Comparison of ENCODE assay signal across 10 cellular contexts in genomic region chr1:103527331-103527730, GRCh38. TPM values are rescaled to one million over a fixed set of nuclear protein-coding genes. Genes with fewer than 3 reads are reported as not detected.
DNase-seq lines count a peak whose midpoint lies in the region; ATAC-seq and TF ChIP-seq lines count a peak whose summit lies in the region.
"Had no signal": no experiment of that assay in that cellular context is flagged by ENCODE, and none has a peak within 500 bp of the region (broad histone marks: within the 10 kb centered on the region; RNA-seq: fewer than 3 reads in every experiment).

No MANE protein-coding gene starts in this region.

- DNase-seq in NB4 (ENCODE audit: low read depth) (no peak), endothelial cell (ENCODE audit: low spot score) (no peak), NCI-H2196 treated with DMSO at 0.1 percent for 48 hours (lab: John Stamatoyannopoulos, UW; ENCODE audit: unreplicated experiment) (no peak), HEK293T (ENCODE audit: extremely low spot score) (no peak), GDM1 (lab: John Stamatoyannopoulos, UW) (no peak)
- DNase-seq: adrenal gland, left colon had no signal

- H3K4me3 ChIP-seq in NB4 (ENCODE audit: low read depth, low read length) = peak overlapping the region; percentile 81
- peak overlapping the region; percentile 83 for H3K4me3 ChIP-seq in rectal smooth muscle tissue (ENCODE audit: low read length)

- POLR2A ChIA-PET in HEK293T (lab: Yijun Ruan, JAX) = no interaction called here

- CTCF ChIA-PET in HEK293T (lab: Yijun Ruan, JAX) = no interaction called here

- peaks cover 12% of the 10 kb centered on the region for H3K4me1 ChIP-seq in rectal smooth muscle tissue (ENCODE audit: control insufficient read depth, insufficient read depth, low read length)

- H3K27ac Mint-ChIP-seq in endothelial cell (ENCODE audit: unreplicated experiment) = no peak overlapping the region

- H3K27ac ChIP-seq in rectal smooth muscle tissue (ENCODE audit: low read depth, low read length) = no peak overlapping the region

- no peaks in the 10 kb centered on the region for H3K27me3 ChIP-seq in rectal smooth muscle tissue (ENCODE audit: control insufficient read depth, insufficient read depth, low read length)
- H3K27me3 ChIP-seq: adrenal gland had no signal

- peaks cover 5% of the 10 kb centered on the region for H3K36me3 Mint-ChIP-seq in endothelial cell (ENCODE audit: low read depth, unreplicated experiment)

- no peaks in the 10 kb centered on the region for H3K36me3 ChIP-seq in rectal smooth muscle tissue (ENCODE audit: control insufficient read depth, insufficient read depth, low read length)
- H3K36me3 ChIP-seq: adrenal gland had no signal

- H3K4me3 Mint-ChIP-seq in endothelial cell (ENCODE audit: unreplicated experiment) = peak overlapping the region; percentile 70

- TF ChIP-seq CTCF in NB4 (IDR thresholded peaks at IDR 0.05; ENCODE audit: low read depth, low read length) = no peak
- no peak for TF ChIP-seq CTCF in endothelial cell (IDR thresholded peaks at IDR 0.05; ENCODE audit: unreplicated experiment)

- peaks cover 8% of the 10 kb centered on the region for H3K27me3 Mint-ChIP-seq in endothelial cell (ENCODE audit: unreplicated experiment)

- H3K9ac ChIP-seq in rectal smooth muscle tissue (ENCODE audit: low read length) = no peak overlapping the region

- peaks cover 15% of the 10 kb centered on the region for H3K4me1 Mint-ChIP-seq in endothelial cell (ENCODE audit: unreplicated experiment)

- H3K9me3 Mint-ChIP-seq in endothelial cell (ENCODE audit: unreplicated experiment) = no peaks in the 10 kb centered on the region

- ATAC-seq in GM18868 (IDR thresholded peaks at IDR 0.05; ENCODE audit: unreplicated experiment) (peak; percentile 16), GM21529 (IDR thresholded peaks at IDR 0.05; ENCODE audit: unreplicated experiment) (no peak)
- ATAC-seq: left colon had no signal

- TF ChIP-seq POLR2A in NB4 (IDR thresholded peaks at IDR 0.05; ENCODE audit: extremely low read depth, insufficient read length) = no peak

TF ChIP-seq in HEK293T, 16 proteins besides CTCF, POLR2A, EP300 and RAD21:
- TF ChIP-seq FOXA1 (IDR thresholded peaks at IDR 0.05) (no peak), FOXM1 (IDR thresholded peaks at IDR 0.05; ENCODE audit: borderline replicate concordance) (no peak), HDGF (IDR thresholded peaks at IDR 0.05; ENCODE audit: borderline replicate concordance) (no peak)
TF ChIP-seq in HEK293T: peak in this region for 0.

RNA-seq across cellular contexts. Expression of gene RNPC3, which starts 1.8 kb away (rescaled TPM):
- 16.9 TPM for total RNA-seq in endothelial cell (ENCODE audit: unreplicated experiment)

RNA-seq across cellular contexts. Expression of gene AMY2B, which starts 44.1 kb away (rescaled TPM):
- total RNA-seq in endothelial cell (ENCODE audit: unreplicated experiment) = 3.4 TPM
